Comparison of ENCODE assay signal across 27 cellular contexts in the genomic region with DNA sequence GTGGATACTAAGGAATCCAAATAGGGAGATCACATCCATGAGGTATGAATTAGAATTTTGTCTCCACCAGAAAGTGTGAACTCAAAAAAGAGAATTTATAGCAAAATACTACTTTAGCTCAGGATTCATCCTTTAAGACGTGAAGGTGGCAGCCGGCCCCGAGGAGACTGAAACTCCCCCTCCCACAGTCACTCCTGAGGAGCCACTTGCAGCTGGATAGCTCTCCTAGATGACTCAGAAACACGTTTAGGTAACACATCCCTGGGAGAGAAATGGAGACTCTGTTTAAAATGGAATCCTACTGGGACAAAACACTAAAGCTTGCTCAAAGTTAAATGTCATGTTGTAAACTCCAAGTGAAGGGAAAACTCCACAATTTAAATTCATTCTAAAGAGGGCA. TPM values are rescaled to one million over a fixed set of nuclear protein-coding genes. Genes with fewer than 3 reads are reported as not detected.
"Had no signal": no experiment of that assay in that cellular context is flagged by ENCODE, and none has a peak within 500 bp of the region (broad histone marks: within the 10 kb centered on the region; RNA-seq: fewer than 3 reads in every experiment).

No MANE protein-coding gene starts in this region.

- H3K4me3 Mint-ChIP-seq: activated B cell treated with CpG ODN at 0.5 μM for 24 hours; activated CD4-positive, alpha-beta memory T cell treated with anti-CD3 and anti-CD28 coated beads for 36 hours; activated CD4-positive, alpha-beta T cell treated with anti-CD3 and anti-CD28 coated beads, Interleukin-2, amount 10 ng/mL, durations not matched to agents 24 days and 14 days; activated naive CD4-positive, alpha-beta T cell treated with anti-CD3 and anti-CD28 coated beads for 36 hours; activated naive CD8-positive, alpha-beta T cell; activated T-helper 17 cell treated with anti-CD3 and anti-CD28 coated beads, Interleukin-2, amount 50 U/mL, for 72 hours had no signal

- H3K4me1 Mint-ChIP-seq: activated B cell treated with CpG ODN at 0.5 μM for 24 hours; activated T-helper 17 cell treated with anti-CD3 and anti-CD28 coated beads, Interleukin-2, amount 50 U/mL, for 72 hours had no signal

- H3K4me3 ChIP-seq: cardiac muscle cell, K562 had no signal

- H3K27ac Mint-ChIP-seq: activated B cell treated with CpG ODN at 0.5 μM for 24 hours; activated CD4-positive, alpha-beta memory T cell treated with anti-CD3 and anti-CD28 coated beads for 36 hours; activated CD4-positive, alpha-beta T cell treated with anti-CD3 and anti-CD28 coated beads, Interleukin-2, amount 10 ng/mL, durations not matched to agents 24 days and 14 days; activated naive CD4-positive, alpha-beta T cell treated with anti-CD3 and anti-CD28 coated beads for 36 hours; activated naive CD8-positive, alpha-beta T cell; activated T-helper 17 cell treated with anti-CD3 and anti-CD28 coated beads, Interleukin-2, amount 50 U/mL, for 72 hours had no signal

- H3K27me3 Mint-ChIP-seq: activated B cell treated with CpG ODN at 0.5 μM for 24 hours; activated CD4-positive, alpha-beta memory T cell treated with anti-CD3 and anti-CD28 coated beads for 36 hours; activated CD4-positive, alpha-beta T cell treated with anti-CD3 and anti-CD28 coated beads, Interleukin-2, amount 10 ng/mL, durations not matched to agents 24 days and 14 days; activated naive CD8-positive, alpha-beta T cell; activated T-helper 17 cell treated with anti-CD3 and anti-CD28 coated beads, Interleukin-2, amount 50 U/mL, for 72 hours had no signal

- H3K27me3 ChIP-seq: brain microvascular endothelial cell, cardiac muscle cell had no signal

- DNase-seq: activated B cell treated with CpG ODN at 0.5 μM for 24 hours; activated CD4-positive, alpha-beta memory T cell treated with anti-CD3 and anti-CD28 coated beads for 36 hours; activated CD4-positive, alpha-beta T cell treated with anti-CD3 and anti-CD28 coated beads for 1 hour; activated CD4-positive, alpha-beta T cell treated with anti-CD3 and anti-CD28 coated beads, Interleukin-2, amount 10 ng/mL, durations not matched to agents 24 days and 14 days; activated CD8-positive, alpha-beta memory T cell treated with anti-CD3 and anti-CD28 coated beads for 24 hours; activated gamma-delta T cell; activated naive CD4-positive, alpha-beta T cell treated with anti-CD3 and anti-CD28 coated beads for 36 hours; activated T-cell treated with anti-CD3 and anti-CD28 coated beads, Interleukin-2, amount 50 U/mL, for 48 hours; amygdala; brain microvascular endothelial cell; Karpas-422; MM.1S; NCI-H1105; NCI-H1436; NCI-H187; NCI-H2081; NCI-H2171; NCI-H2227 treated with DMSO at 0.1 percent for 48 hours; NCI-H526; NCI-H82; OCI-M1; SHP77 treated with DMSO at 0.1 percent for 48 hours; T1000 had no signal

- H3K36me3 ChIP-seq: brain microvascular endothelial cell, cardiac muscle cell had no signal

- H3K9me3 Mint-ChIP-seq: activated B cell treated with CpG ODN at 0.5 μM for 24 hours; activated CD4-positive, alpha-beta memory T cell treated with anti-CD3 and anti-CD28 coated beads for 36 hours; activated CD4-positive, alpha-beta T cell treated with anti-CD3 and anti-CD28 coated beads, Interleukin-2, amount 10 ng/mL, durations not matched to agents 24 days and 14 days; activated naive CD4-positive, alpha-beta T cell treated with anti-CD3 and anti-CD28 coated beads for 36 hours; activated T-helper 17 cell treated with anti-CD3 and anti-CD28 coated beads, Interleukin-2, amount 50 U/mL, for 72 hours had no signal

- H3K27ac ChIP-seq: brain microvascular endothelial cell, cardiac muscle cell had no signal

- H3K36me3 Mint-ChIP-seq: activated CD4-positive, alpha-beta memory T cell treated with anti-CD3 and anti-CD28 coated beads for 36 hours; activated naive CD8-positive, alpha-beta T cell had no signal

RNA-seq across cellular contexts. Expression of gene ICA1, which starts 46.3 kb away (rescaled TPM):
- total RNA-seq: activated B cell treated with CpG ODN at 0.5 μM for 24 hours had no signal
